1 cellular context compared by ENCODE assay signal in genomic region chr2:215881582-215881981, GRCh38.
TF ChIP-seq lines count a peak whose summit lies in the region.

No MANE protein-coding gene starts in this region.

TF ChIP-seq in GM23338, 12 proteins besides CTCF, POLR2A, EP300 and RAD21 (continued from another document):
- no peak for TF ChIP-seq ZNF331 (CRISPR knock-in tag; IDR thresholded peaks at IDR 0.05; ENCODE audit: low read depth)
- TF ChIP-seq ZNF462 (CRISPR knock-in tag; IDR thresholded peaks at IDR 0.05) = no peak
- TF ChIP-seq EZH2phosphoT487 (IDR thresholded peaks at IDR 0.05; ENCODE audit: unreplicated experiment) = no peak
- no peak for TF ChIP-seq CREB1 (CRISPR knock-in tag; IDR thresholded peaks at IDR 0.05; ENCODE audit: low read depth)
- no peak for TF ChIP-seq ZNF114 (CRISPR knock-in tag; IDR thresholded peaks at IDR 0.05)
- no peak for TF ChIP-seq STAT1 (IDR thresholded peaks at IDR 0.05; ENCODE audit: unreplicated experiment)
- TF ChIP-seq JUNB (IDR thresholded peaks at IDR 0.05; ENCODE audit: unreplicated experiment) = no peak
- no peak for TF ChIP-seq NANOG (IDR thresholded peaks at IDR 0.05; ENCODE audit: borderline replicate concordance)
- TF ChIP-seq POLR2AphosphoS5 (IDR thresholded peaks at IDR 0.05; ENCODE audit: low read depth) = no peak
- no peak for TF ChIP-seq REST (IDR thresholded peaks at IDR 0.05; ENCODE audit: unreplicated experiment)
- no peak for TF ChIP-seq EZH2 (IDR thresholded peaks at IDR 0.05; ENCODE audit: low read depth, unreplicated experiment)
